Comparison of ENCODE assay signal across 15 cellular contexts in the genomic region with DNA sequence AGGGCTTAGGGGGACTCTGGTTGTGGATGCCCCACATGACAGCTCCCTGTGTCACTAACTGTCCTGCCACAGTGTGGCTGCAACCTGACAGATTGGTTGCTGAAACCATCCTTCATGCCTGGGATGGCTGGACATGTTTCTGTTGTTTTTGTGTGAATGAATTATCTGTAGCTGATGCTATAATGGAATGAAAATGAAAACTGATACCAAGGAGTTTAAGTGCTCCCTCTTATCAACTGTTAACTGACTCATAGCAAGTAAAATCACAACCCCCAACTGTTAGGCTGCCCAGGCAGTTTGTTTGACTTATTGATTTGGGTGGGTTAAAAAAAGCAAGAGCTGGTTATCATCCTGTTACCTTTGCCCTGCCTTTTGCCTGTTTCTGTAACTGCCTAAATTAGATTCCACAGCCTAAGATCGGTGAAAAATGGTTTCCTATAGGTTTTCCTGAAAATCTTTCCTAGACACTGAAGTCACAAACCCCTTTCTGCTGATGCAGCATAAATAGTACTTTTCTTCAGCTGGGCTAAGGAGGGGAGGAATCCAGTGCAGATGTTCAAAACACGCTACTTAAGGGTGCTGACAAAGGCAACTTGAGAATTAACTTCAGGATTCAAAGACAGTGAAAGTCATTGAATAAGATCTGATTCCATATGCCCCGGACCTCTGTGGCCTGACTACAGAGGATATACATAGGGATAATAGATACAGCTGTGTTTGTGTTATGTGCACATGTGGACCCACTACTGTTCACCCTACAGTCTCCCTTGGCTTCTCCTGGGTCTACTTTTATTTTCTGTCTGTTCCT. TPM values are rescaled to one million over a fixed set of nuclear protein-coding genes. Genes with fewer than 3 reads are reported as not detected.
DNase-seq lines count a peak whose midpoint lies in the region; ATAC-seq, FAIRE-seq and TF ChIP-seq lines count a peak whose summit lies in the region.
"Had no signal": no experiment of that assay in that cellular context is flagged by ENCODE, and none has a peak within 500 bp of the region (broad histone marks: within the 10 kb centered on the region; RNA-seq: fewer than 3 reads in every experiment).

No MANE protein-coding gene starts in this region.

- H3K4me2 ChIP-seq in GM12878 (ENCODE audit: control insufficient read depth, insufficient read depth): 0 out of 2 replicates have a peak overlapping the region, but pooled peaks have one; percentile 5

- intact Hi-C loops in GM12878 (cut with micrococcal nuclease; ENCODE audit: unreplicated experiment) (no loop called here), pancreas (cut with DNase I) (no loop called here)

- H3K36me3 Mint-ChIP-seq in HFFc6 (ENCODE audit: low read depth): no peaks in the 10 kb centered on the region

- no peaks in the 10 kb centered on the region for H3K79me2 ChIP-seq in GM12878 (ENCODE audit: control insufficient read depth, insufficient read depth, low read length)

- no peaks in the 10 kb centered on the region; the same call in 1 of the 2 replicates for H4K20me1 ChIP-seq in GM12878 (ENCODE audit: control insufficient read depth, insufficient read depth)

- TF ChIP-seq RAD21 in GM12878 (IDR thresholded peaks at IDR 0.05; ENCODE audit: insufficient read depth, low read depth, low read length): no peak

- H3K27me3 ChIP-seq in GM12878 (replicated peaks in 1 of 2; ENCODE audit: control insufficient read depth in 2 of 2, insufficient read depth in 2 of 2, low read length in 1 of 2): no peaks in the 10 kb centered on the region
- no peaks in the 10 kb centered on the region for H3K27me3 ChIP-seq in pancreas

- ATAC-seq in GM12878: peak; percentile 60
- peak; percentile 66 to 70 (median 67) for ATAC-seq in pancreas
- no peak for ATAC-seq in GM21528 (IDR thresholded peaks at IDR 0.05; ENCODE audit: low FRiP score, unreplicated experiment)

- RAD21 ChIA-PET in GM12878 (lab: Charles Lee; ENCODE audit: unreplicated experiment): no interaction called here

- TF ChIP-seq CTCF in GM12878 (IDR thresholded peaks at IDR 0.05 in 2 of 3, conservative IDR thresholded peaks at IDR 0.05 in 1 of 3; ENCODE audit: control insufficient read depth in 2 of 3, extremely low read depth in 1 of 3, insufficient read depth in 1 of 3, low read depth in 3 of 3, low read length in 3 of 3) (no peak), pancreas (IDR thresholded peaks at IDR 0.05) (no peak), HFFc6 (IDR thresholded peaks at IDR 0.05) (no peak)

- no peak overlapping the region for H2AFZ ChIP-seq in GM12878 (ENCODE audit: control insufficient read depth, low read depth, low read length)

- no peaks in the 10 kb centered on the region for H3K9me3 Mint-ChIP-seq in HFFc6
- H3K9me3 Mint-ChIP-seq: activated B cell treated with CpG ODN at 0.5 μM for 24 hours, IgD-negative memory B cell had no signal

- 68% methylated on average over 3 of the region's 3 CpGs for WGBS in GM12878 (ENCODE audit: insufficient coverage, insufficient replicate concordance, low lambda C conversion rate, missing lambda C conversion rate)
- WGBS in pancreas, 2 donors: 25 to 26% methylated on average over 3 of the region's 3 CpGs

- CTCF ChIA-PET in GM12878 (lab: Yijun Ruan, JAX): interaction anchor here (2.3 kb wide), 1 partner anchor 50 kb away, joined by 14 read pairs; no protein-coding TSS in a partner anchor

- H3K9ac ChIP-seq in GM12878 (ENCODE audit: control insufficient read depth, insufficient read depth, low read length): no peak overlapping the region

- BruUV-seq in GM12878 (replicated peaks; lab: Mats Ljungman, UMichigan): no TSS peak

- SMC1A ChIA-PET in GM12878 (lab: Charles Lee; ENCODE audit: uncharacterized antibody, unreplicated experiment): interaction anchor here (1.2 to 1.5 kb wide), 2 partner anchors 12 to 50 kb away, joined by 3 to 4 read pairs; no protein-coding TSS in a partner anchor

- H3K4me1 ChIP-seq in GM12878 (ENCODE audit: control insufficient read depth, insufficient read depth, low read length) (peaks cover 12% of the 10 kb centered on the region), pancreas (peaks cover 31 to 44% (median 35%) of the 10 kb centered on the region in 3 donors)

- peaks cover 7% of the 10 kb centered on the region; the same call in 1 of the 2 replicates for H3K27me3 Mint-ChIP-seq in HFFc6 (ENCODE audit: insufficient read depth)
- H3K27me3 Mint-ChIP-seq: activated B cell treated with CpG ODN at 0.5 μM for 24 hours, IgD-negative memory B cell had no signal

- H3K9me3 ChIP-seq in GM12878 (replicated peaks; ENCODE audit: control insufficient read depth, insufficient read depth, low read length) (no peaks in the 10 kb centered on the region), pancreas (no peaks in the 10 kb centered on the region)

- in situ Hi-C loops in GM12878 (cut with MboI): no loop called here

- peak; percentile 54 for FAIRE-seq in GM12878 (lab: Jason Lieb, UNC)
- FAIRE-seq in pancreas (lab: Jason Lieb, UNC): no peak
- FAIRE-seq: A204.1 had no signal

- no peak for TF ChIP-seq POLR2A in GM12878 (IDR thresholded peaks at IDR 0.05; ENCODE audit: low read depth, low read length)

- no peak overlapping the region for H3K27ac ChIP-seq in GM12878 (ENCODE audit: control insufficient read depth, insufficient read depth)
- H3K27ac ChIP-seq in pancreas: peak overlapping the region in 2 of 4 donors; percentile 66 to 68

- POLR2A ChIA-PET in GM12878 (lab: Charles Lee): interaction anchor here (1.0 kb wide), 1 partner anchor 9 kb away, joined by 3 read pairs; no protein-coding TSS in a partner anchor

- peaks cover 33% of the 10 kb centered on the region for H3K4me1 Mint-ChIP-seq in HFFc6 (ENCODE audit: low read depth)

- no peaks in the 10 kb centered on the region for H3K36me3 ChIP-seq in GM12878 (ENCODE audit: control insufficient read depth in 2 of 2, insufficient read depth in 2 of 2, low read length in 1 of 2)
- no peaks in the 10 kb centered on the region for H3K36me3 ChIP-seq in pancreas

- TF ChIP-seq EP300 in GM12878 (IDR thresholded peaks at IDR 0.05; ENCODE audit: borderline replicate concordance in 1 of 2, control insufficient read depth in 1 of 2, low read depth in 2 of 2, low read length in 2 of 2): no peak

- H3K4me3 Mint-ChIP-seq in HFFc6: no peak overlapping the region
- H3K4me3 Mint-ChIP-seq: activated B cell treated with CpG ODN at 0.5 μM for 24 hours had no signal

- H3K4me3 ChIP-seq in GM12878 (no peak overlapping the region), pancreas (no peak overlapping the region)

- no peak overlapping the region for H3K27ac Mint-ChIP-seq in HFFc6
- H3K27ac Mint-ChIP-seq: activated B cell treated with CpG ODN at 0.5 μM for 24 hours had no signal

- DNase-seq in NCI-H345 (lab: John Stamatoyannopoulos, UW) (peak; percentile 37), NCI-H345 treated with DMSO at 0.1 percent for 48 hours (lab: John Stamatoyannopoulos, UW; ENCODE audit: unreplicated experiment) (no peak), HuH-7.5 (ENCODE audit: low spot score) (peak; percentile 71), GM12878 (ENCODE audit: low read depth, low spot score) (no peak), pancreas (peak in 3 of 6 donors; percentile 41 to 51 (median 42)), HFFc6 (no peak), NCI-H2171 treated with DMSO at 0.1 percent for 48 hours (lab: John Stamatoyannopoulos, UW) (no peak)
- DNase-seq: activated B cell treated with CpG ODN at 0.5 μM for 24 hours, foreskin melanocyte, kidney glomerular epithelial cell, NCI-H2081 treated with DMSO at 0.1 percent for 48 hours, occipital lobe had no signal

RNA-seq across cellular contexts. Expression of gene FRAT2, which starts 5.7 kb away (rescaled TPM):
- total RNA-seq in GM12878 (2013; cell fraction: nucleolus; rRNA removed): 5.0 TPM in 2 replicates
- total RNA-seq in GM12878 (2014; rRNA removed) (5.0 and 5.9 TPM in 2 replicates), GM12878 (2014; rRNA removed; fragmentation: Illumina TruSeq; extraction: Trizol) (3.5 and 4.1 TPM in 2 replicates), GM12878 (2021) (5.2 and 5.6 TPM in 2 replicates), pancreas (10 to 100 TPM in 2 of 6 donors, 1 to 10 TPM in 4; 8.7 to 15.0 (median 9.9) TPM)
- polyA plus RNA-seq in GM12878 (2011; ENCODE audit: low read depth): 1.2 TPM
- polyA plus RNA-seq in GM12878 (2011; rRNA removed) (3.9 and 4.4 TPM in 2 replicates), GM12878 (2014; fragmentation: Illumina TruSeq; extraction: Trizol) (2.9 and 3.8 TPM in 2 replicates), GM12878 (2014; fragmentation: Nextera tagmentation; extraction: Ambion mirVana) (1 to 10 TPM in 1 of 2 experiments, under 1 TPM in 1; 0.69 to 1.8 TPM), GM12878 (2014; rRNA removed) (4.4 and 5.0 TPM in 2 replicates), GM12878 (2016; fragmentation: Nextera tagmentation; extraction: Ambion mirVana) (1 to 10 TPM; 1.3 to 2.2 TPM), pancreas (1 to 10 TPM; 4.3 to 5.5 TPM)
- 4.3 and 4.4 TPM in 2 replicates for polyA plus RNA-seq in GM12878 (2011; cell fraction: cytosol; rRNA removed)
- polyA plus RNA-seq in GM12878 (2011; cell fraction: nucleus; rRNA removed): 2.6 and 4.1 TPM in 2 replicates
- polyA plus RNA-seq in GM12878 (2012): 2.5 TPM in 2 replicates
- 1.8 and 2.6 TPM in 2 replicates for polyA minus RNA-seq in GM12878 (2011; rRNA and poly(A)+ RNA removed)
- 2.0 TPM in 2 replicates for polyA minus RNA-seq in GM12878 (2011; cell fraction: cytosol; rRNA and poly(A)+ RNA removed)
- polyA minus RNA-seq in GM12878 (2011; cell fraction: nucleus; rRNA and poly(A)+ RNA removed): 1.7 and 3.3 TPM in 2 replicates
- total RNA-seq in HFFc6 (2021; fragmentation: NEBNext Ultra II Directional; extraction: Animal tissue kit (Norgen Biotek cat#: 25700)): 1 to 10 TPM; 2.2 to 2.9 (median 2.6) TPM

RNA-seq across cellular contexts. Expression of gene FRAT1, which starts 9.8 kb away (rescaled TPM):
- 0.94 and 1.3 TPM in 2 replicates for total RNA-seq in GM12878 (2013; cell fraction: nucleolus; rRNA removed)
- 0.44 and 0.73 TPM in 2 replicates for total RNA-seq in GM12878 (2014; rRNA removed)
- total RNA-seq in GM12878 (2014; rRNA removed; fragmentation: Illumina TruSeq; extraction: Trizol): 0.28 and 0.36 TPM in 2 replicates
- 0.56 and 0.67 TPM in 2 replicates for total RNA-seq in GM12878 (2021)
- not detected for polyA plus RNA-seq in GM12878 (2011; ENCODE audit: low read depth)
- 0.19 and 0.20 TPM in 2 replicates for polyA plus RNA-seq in GM12878 (2011; rRNA removed)
- 0.20 and 0.21 TPM in 2 replicates for polyA plus RNA-seq in GM12878 (2011; cell fraction: cytosol; rRNA removed)
- 0.30 and 0.32 TPM in 2 replicates for polyA plus RNA-seq in GM12878 (2011; cell fraction: nucleus; rRNA removed)
- polyA plus RNA-seq in GM12878 (2012): 0.62 and 0.70 TPM in 2 replicates
- 0.13 TPM in 1 of 2 replicates, not detected in the other for polyA plus RNA-seq in GM12878 (2014; fragmentation: Illumina TruSeq; extraction: Trizol)
- polyA plus RNA-seq in GM12878 (2014; fragmentation: Nextera tagmentation; extraction: Ambion mirVana): under 1 TPM; 0.07 to 0.08 TPM
- polyA plus RNA-seq in GM12878 (2014; rRNA removed): 0.19 and 0.65 TPM in 2 replicates
- under 1 TPM; 0.11 to 0.32 TPM for polyA plus RNA-seq in GM12878 (2016; fragmentation: Nextera tagmentation; extraction: Ambion mirVana)
- 0.22 and 0.31 TPM in 2 replicates for polyA minus RNA-seq in GM12878 (2011; rRNA and poly(A)+ RNA removed)
- polyA minus RNA-seq in GM12878 (2011; cell fraction: cytosol; rRNA and poly(A)+ RNA removed): 0.40 and 0.62 TPM in 2 replicates
- polyA minus RNA-seq in GM12878 (2011; cell fraction: nucleus; rRNA and poly(A)+ RNA removed): 0.48 and 1.1 TPM in 2 replicates
- 1 to 10 TPM; 2.6 to 5.2 (median 3.4) TPM for total RNA-seq in pancreas
- polyA plus RNA-seq in pancreas: 1 to 10 TPM; 1.6 to 1.7 TPM
- 1 to 10 TPM in 4 of 6 experiments, under 1 TPM in 2; 0.82 to 1.3 (median 1.1) TPM for total RNA-seq in HFFc6 (2021; fragmentation: NEBNext Ultra II Directional; extraction: Animal tissue kit (Norgen Biotek cat#: 25700))

RNA-seq across cellular contexts. Expression of gene ARHGAP19, which starts 36.4 kb away (rescaled TPM):
- 27.1 and 29.8 TPM in 2 replicates for total RNA-seq in GM12878 (2013; cell fraction: nucleolus; rRNA removed)
- 19.6 and 23.9 TPM in 2 replicates for total RNA-seq in GM12878 (2014; rRNA removed)
- total RNA-seq in GM12878 (2014; rRNA removed; fragmentation: Illumina TruSeq; extraction: Trizol): 29.0 and 29.8 TPM in 2 replicates
- total RNA-seq in GM12878 (2021): 30.8 and 32.2 TPM in 2 replicates
- polyA plus RNA-seq in GM12878 (2011; ENCODE audit: low read depth): 13.1 TPM
- 40.7 and 53.1 TPM in 2 replicates for polyA plus RNA-seq in GM12878 (2011; rRNA removed)
- polyA plus RNA-seq in GM12878 (2011; cell fraction: cytosol; rRNA removed): 17.5 and 23.3 TPM in 2 replicates
- 23.6 and 24.4 TPM in 2 replicates for polyA plus RNA-seq in GM12878 (2011; cell fraction: nucleus; rRNA removed)
- polyA plus RNA-seq in GM12878 (2012): 17.2 and 19.6 TPM in 2 replicates
- 31.7 and 39.4 TPM in 2 replicates for polyA plus RNA-seq in GM12878 (2014; fragmentation: Illumina TruSeq; extraction: Trizol)
- polyA plus RNA-seq in GM12878 (2014; fragmentation: Nextera tagmentation; extraction: Ambion mirVana): 10 to 100 TPM; 13.3 to 16.1 TPM
- 18.3 and 21.8 TPM in 2 replicates for polyA plus RNA-seq in GM12878 (2014; rRNA removed)
- 10 to 100 TPM; 22.3 to 22.9 TPM for polyA plus RNA-seq in GM12878 (2016; fragmentation: Nextera tagmentation; extraction: Ambion mirVana)
- 26.5 and 29.2 TPM in 2 replicates for polyA minus RNA-seq in GM12878 (2011; rRNA and poly(A)+ RNA removed)
- polyA minus RNA-seq in GM12878 (2011; cell fraction: cytosol; rRNA and poly(A)+ RNA removed): 9.6 and 11.1 TPM in 2 replicates
- polyA minus RNA-seq in GM12878 (2011; cell fraction: nucleus; rRNA and poly(A)+ RNA removed): 9.1 and 9.9 TPM in 2 replicates
- 1 to 10 TPM; 1.3 to 4.8 (median 2.8) TPM for total RNA-seq in pancreas
- polyA plus RNA-seq in pancreas: 1 to 10 TPM; 1.1 to 2.3 TPM
- 10 to 100 TPM in 3 of 6 experiments, 1 to 10 TPM in 3; 5.2 to 12.3 (median 10.2) TPM for total RNA-seq in HFFc6 (2021; fragmentation: NEBNext Ultra II Directional; extraction: Animal tissue kit (Norgen Biotek cat#: 25700))

Comparison
In these comparisons a context has a peak if more than half of its experiments do, and no peak if none do; other contexts are left out.
1. DNase-seq: peak in NCI-H345 (single experiment) and HuH-7.5 (single experiment); none in NCI-H345 treated with DMSO at 0.1 percent for 48 hours (single experiment), GM12878 (single experiment), HFFc6 (single experiment) and NCI-H2171 treated with DMSO at 0.1 percent for 48 hours (single experiment).